Comparison of ENCODE assay signal across 13 cellular contexts in genomic region chr15:90936823-90937222, GRCh38. TPM values are rescaled to one million over a fixed set of nuclear protein-coding genes. Genes with fewer than 3 reads are reported as not detected.
A peak's percentile ranks its signal among the peaks of the same experiment; 100 is the strongest.
DNase-seq lines count a peak whose midpoint lies in the region; ATAC-seq and TF ChIP-seq lines count a peak whose summit lies in the region.
"Had no signal": no experiment of that assay in that cellular context is flagged by ENCODE, and none has a peak within 500 bp of the region (broad histone marks: within the 10 kb centered on the region; RNA-seq: fewer than 3 reads in every experiment).

No MANE protein-coding gene starts in this region.

- H3K36me3 ChIP-seq in BLaER1 treated with 17β-estradiol and CSF1 and Interleukin-3, amounts not matched to agents 10 nM and 100 nM: peaks cover 50 to 60% (median 56%) of the 10 kb centered on the region in 11 experiments
- peaks cover 14% of the 10 kb centered on the region for H3K36me3 ChIP-seq in GM23338 (ENCODE audit: insufficient read depth)

- H3K9me3 ChIP-seq in BLaER1 treated with 17β-estradiol and CSF1 and Interleukin-3, amounts not matched to agents 10 nM and 100 nM (replicated peaks in 1 of 11): no peaks in the 10 kb centered on the region
- H3K9me3 ChIP-seq: HAP-1, lower lobe of right lung had no signal

- TF ChIP-seq CTCF in GM23338 (conservative IDR thresholded peaks at IDR 0.05; ENCODE audit: low read depth in 2 of 2) (no peak), RWPE1 (conservative IDR thresholded peaks at IDR 0.05; ENCODE audit: low read depth) (no peak)

- no peak for ATAC-seq in GM23338
- ATAC-seq in naive B cell (ENCODE audit: low read depth in 2 of 2): no peak
- ATAC-seq: lower lobe of right lung had no signal

- peaks cover 16% of the 10 kb centered on the region for H3K27me3 Mint-ChIP-seq in GM23338 (ENCODE audit: insufficient read depth, low read depth, poor library complexity)
- H3K27me3 Mint-ChIP-seq in activated T-helper 2 cell treated with anti-CD3 and anti-CD28 coated beads, Interferon-gamma antibody, Interleukin-2, Interleukin-4, amounts not matched to agents 10 μg/mL and 5 μg/mL and 100 μg/mL, durations not matched to agents 14 hours and 24 hours and 36 hours (ENCODE audit: low read depth): no peaks in the 10 kb centered on the region
- H3K27me3 Mint-ChIP-seq in naive B cell: no peaks in the 10 kb centered on the region

- CTCF ChIA-PET in RWPE1 (lab: Yijun Ruan, JAX): no interaction called here

- POLR2A ChIA-PET in RWPE1 (lab: Yijun Ruan, JAX; ENCODE audit: low non-redundant PET): no interaction called here

- no peaks in the 10 kb centered on the region for H3K9me3 Mint-ChIP-seq in GM23338
- H3K9me3 Mint-ChIP-seq in activated T-helper 2 cell treated with anti-CD3 and anti-CD28 coated beads, Interferon-gamma antibody, Interleukin-2, Interleukin-4, amounts not matched to agents 10 μg/mL and 5 μg/mL and 100 μg/mL, durations not matched to agents 14 hours and 24 hours and 36 hours: no peaks in the 10 kb centered on the region
- no peaks in the 10 kb centered on the region for H3K9me3 Mint-ChIP-seq in naive B cell

- peak overlapping the region in 9 of 10 experiments; percentile 69 to 84 (median 79); a peak in 14 of 20 replicates for H3K4me3 ChIP-seq in BLaER1 treated with 17β-estradiol and CSF1 and Interleukin-3, amounts not matched to agents 10 nM and 100 nM
- peak overlapping the region; percentile 90; the same call in 1 of the 2 replicates for H3K4me3 ChIP-seq in GM23338

- peak overlapping the region; percentile 86 to 94 (median 88); a peak in 21 of 22 replicates for H3K9ac ChIP-seq in BLaER1 treated with 17β-estradiol and CSF1 and Interleukin-3, amounts not matched to agents 10 nM and 100 nM

- H3K4me1 Mint-ChIP-seq in GM23338 (peaks cover 17% of the 10 kb centered on the region), naive B cell (peaks cover 28 to 32% (median 29%) of the 10 kb centered on the region in 3 donors)
- H3K4me1 Mint-ChIP-seq in activated T-helper 2 cell treated with anti-CD3 and anti-CD28 coated beads, Interferon-gamma antibody, Interleukin-2, Interleukin-4, amounts not matched to agents 10 μg/mL and 5 μg/mL and 100 μg/mL, durations not matched to agents 14 hours and 24 hours and 36 hours (ENCODE audit: low read depth): peaks cover 30% of the 10 kb centered on the region

- peak overlapping the region; percentile 84; the same call in 2 of the 3 replicates for H3K4me3 Mint-ChIP-seq in GM23338
- H3K4me3 Mint-ChIP-seq in activated T-helper 2 cell treated with anti-CD3 and anti-CD28 coated beads, Interferon-gamma antibody, Interleukin-2, Interleukin-4, amounts not matched to agents 10 μg/mL and 5 μg/mL and 100 μg/mL, durations not matched to agents 14 hours and 24 hours and 36 hours (ENCODE audit: low read depth): peak overlapping the region; percentile 89
- peak overlapping the region in 5 of 8 donors; percentile 91 to 97 (median 95) for H3K4me3 Mint-ChIP-seq in naive B cell

- intact Hi-C loops in activated T-helper 2 cell treated with anti-CD3 and anti-CD28 coated beads, Interferon-gamma antibody, Interleukin-2, Interleukin-4, amounts not matched to agents 10 μg/mL and 5 μg/mL and 100 μg/mL, durations not matched to agents 14 hours and 24 hours and 36 hours (cut with micrococcal nuclease): loop anchor here (10.0 kb wide), 1 partner anchor 702 kb away; the partner anchor contains the start of genes CIB1 and GDPGP1

- H2AFZ ChIP-seq in GM23338: no peak overlapping the region

- H3K27ac Mint-ChIP-seq in GM23338 (no peak overlapping the region), naive B cell (peak overlapping the region in 3 of 6 donors; percentile 19 to 91 (median 62))
- H3K27ac Mint-ChIP-seq in activated T-helper 2 cell treated with anti-CD3 and anti-CD28 coated beads, Interferon-gamma antibody, Interleukin-2, Interleukin-4, amounts not matched to agents 10 μg/mL and 5 μg/mL and 100 μg/mL, durations not matched to agents 14 hours and 24 hours and 36 hours: peak overlapping the region; percentile 82

- H4K20me1 ChIP-seq in BLaER1 treated with 17β-estradiol and CSF1 and Interleukin-3, amounts not matched to agents 10 nM and 100 nM: peaks cover 9 to 45% (median 25%) of the 10 kb centered on the region in 11 experiments; a peak in 18 of 22 replicates
- no peaks in the 10 kb centered on the region; the same call in 1 of the 2 replicates for H4K20me1 ChIP-seq in GM23338 (replicated peaks; ENCODE audit: insufficient read depth)

- H3K79me2 ChIP-seq in GM23338 (replicated peaks; ENCODE audit: insufficient read depth): no peaks in the 10 kb centered on the region; the same call in 1 of the 2 replicates

- H3K27ac ChIP-seq in BLaER1 treated with 17β-estradiol and CSF1 and Interleukin-3, amounts not matched to agents 10 nM and 100 nM: no peak overlapping the region
- no peak overlapping the region for H3K27ac ChIP-seq in GM23338 (ENCODE audit: low read depth)
- no peak overlapping the region for H3K27ac ChIP-seq in RWPE1
- H3K27ac ChIP-seq: lower lobe of right lung had no signal

- peaks cover 41 to 61% (median 54%) of the 10 kb centered on the region in 10 experiments for H3K4me1 ChIP-seq in BLaER1 treated with 17β-estradiol and CSF1 and Interleukin-3, amounts not matched to agents 10 nM and 100 nM
- peaks cover 20% of the 10 kb centered on the region for H3K4me1 ChIP-seq in GM23338 (ENCODE audit: insufficient read depth)

- H3K36me3 Mint-ChIP-seq in GM23338 (ENCODE audit: low read depth) (peaks cover 34% of the 10 kb centered on the region), naive B cell (peaks cover 6 to 8% of the 10 kb centered on the region in 2 donors)
- H3K36me3 Mint-ChIP-seq in activated T-helper 2 cell treated with anti-CD3 and anti-CD28 coated beads, Interferon-gamma antibody, Interleukin-2, Interleukin-4, amounts not matched to agents 10 μg/mL and 5 μg/mL and 100 μg/mL, durations not matched to agents 14 hours and 24 hours and 36 hours (ENCODE audit: low read depth): peaks cover 42% of the 10 kb centered on the region

- H3K4me2 ChIP-seq in BLaER1 treated with 17β-estradiol and CSF1 and Interleukin-3, amounts not matched to agents 10 nM and 100 nM: peak overlapping the region; percentile 85 to 100 (median 98)
- 0 out of 2 replicates have a peak overlapping the region, but pooled peaks have one; percentile 100 for H3K4me2 ChIP-seq in GM23338

- H3K27me3 ChIP-seq in BLaER1 treated with 17β-estradiol and CSF1 and Interleukin-3, amounts not matched to agents 10 nM and 100 nM: no peaks in the 10 kb centered on the region
- H3K27me3 ChIP-seq in GM23338 (ENCODE audit: insufficient read depth): peaks cover 10% of the 10 kb centered on the region; the same call in 1 of the 2 replicates

- DNase-seq in GM23338 (ENCODE audit: low spot score) (no peak), naive B cell (no peak), NCI-H446 treated with DMSO at 0.1 percent for 48 hours (lab: John Stamatoyannopoulos, UW) (no peak), RWPE1 (ENCODE audit: low spot score) (no peak)
- DNase-seq in activated T-helper 2 cell treated with anti-CD3 and anti-CD28 coated beads, Interferon-gamma antibody, Interleukin-2, Interleukin-4, amounts not matched to agents 10 μg/mL and 5 μg/mL and 100 μg/mL, durations not matched to agents 14 hours and 24 hours and 36 hours (ENCODE audit: low spot score): no peak
- DNase-seq in stimulated activated CD4-positive, alpha-beta T cell treated with anti-CD3 and anti-CD28 coated beads, Interleukin-4, amount 100 ng/mL, for 1 hour: no peak
- DNase-seq: activated CD8-positive, alpha-beta memory T cell treated with anti-CD3 and anti-CD28 coated beads for 24 hours; lower lobe of right lung; NCI-H1436 treated with DMSO at 0.1 percent for 48 hours; NCI-H69; stimulated activated CD4-positive, alpha-beta T cell treated with anti-CD3 and anti-CD28 coated beads, Interleukin-2, amount 100 ng/mL, for 48 hours had no signal

- H3K9me2 ChIP-seq in GM23338 (ENCODE audit: insufficient read depth): no peaks in the 10 kb centered on the region

- H3F3A ChIP-seq in GM23338 (replicated peaks; ENCODE audit: low read depth): peaks cover 6% of the 10 kb centered on the region; the same call in 1 of the 2 replicates

RNA-seq across cellular contexts. Expression of gene UNC45A, which starts 1.7 kb away (rescaled TPM):
- 86.8 and 87.5 TPM in 2 replicates for total RNA-seq in GM23338 (2014; rRNA removed; shearing (Covaris generic))
- polyA plus RNA-seq in GM23338 (2016; fragmentation: Nextera tagmentation; extraction: Ambion mirVana): 35.9 and 40.2 TPM in 2 replicates
- total RNA-seq in activated T-helper 2 cell treated with anti-CD3 and anti-CD28 coated beads, Interferon-gamma antibody, Interleukin-2, Interleukin-4, amounts not matched to agents 10 μg/mL and 5 μg/mL and 100 μg/mL, durations not matched to agents 14 hours and 24 hours and 36 hours: 74.1 and 75.7 TPM in 2 replicates
- 10 to 100 TPM; 54.9 to 76.1 (median 60.9) TPM for polyA plus RNA-seq in naive B cell (ENCODE audit: low read depth in 6 of 6)

RNA-seq across cellular contexts. Expression of gene HDDC3, which starts 4.5 kb away (rescaled TPM):
- total RNA-seq in GM23338 (2014; rRNA removed; shearing (Covaris generic)): 9.1 and 19.0 TPM in 2 replicates
- 16.0 and 17.4 TPM in 2 replicates for polyA plus RNA-seq in GM23338 (2016; fragmentation: Nextera tagmentation; extraction: Ambion mirVana)
- 38.6 and 43.0 TPM in 2 replicates for total RNA-seq in activated T-helper 2 cell treated with anti-CD3 and anti-CD28 coated beads, Interferon-gamma antibody, Interleukin-2, Interleukin-4, amounts not matched to agents 10 μg/mL and 5 μg/mL and 100 μg/mL, durations not matched to agents 14 hours and 24 hours and 36 hours
- polyA plus RNA-seq in naive B cell (ENCODE audit: low read depth in 6 of 6): 10 to 100 TPM; 24.6 to 39.5 (median 35.0) TPM

RNA-seq across cellular contexts. Expression of gene RCCD1, which starts 17.9 kb away (rescaled TPM):
- total RNA-seq in GM23338 (2014; rRNA removed; shearing (Covaris generic)): 16.4 and 17.1 TPM in 2 replicates
- polyA plus RNA-seq in GM23338 (2016; fragmentation: Nextera tagmentation; extraction: Ambion mirVana): 10.8 and 14.3 TPM in 2 replicates
- total RNA-seq in activated T-helper 2 cell treated with anti-CD3 and anti-CD28 coated beads, Interferon-gamma antibody, Interleukin-2, Interleukin-4, amounts not matched to agents 10 μg/mL and 5 μg/mL and 100 μg/mL, durations not matched to agents 14 hours and 24 hours and 36 hours: 30.1 and 31.0 TPM in 2 replicates
- polyA plus RNA-seq in naive B cell (ENCODE audit: low read depth in 6 of 6): 1 to 10 TPM; 4.0 to 6.6 (median 5.2) TPM

RNA-seq across cellular contexts. Expression of gene MAN2A2, which starts 33.7 kb away (rescaled TPM):
- total RNA-seq in GM23338 (2014; rRNA removed; shearing (Covaris generic)): 3.5 and 17.1 TPM in 2 replicates
- 8.0 and 8.2 TPM in 2 replicates for polyA plus RNA-seq in GM23338 (2016; fragmentation: Nextera tagmentation; extraction: Ambion mirVana)
- total RNA-seq in activated T-helper 2 cell treated with anti-CD3 and anti-CD28 coated beads, Interferon-gamma antibody, Interleukin-2, Interleukin-4, amounts not matched to agents 10 μg/mL and 5 μg/mL and 100 μg/mL, durations not matched to agents 14 hours and 24 hours and 36 hours: 200 and 201 TPM in 2 replicates
- 1 to 10 TPM; 1.4 to 8.9 (median 6.5) TPM for polyA plus RNA-seq in naive B cell (ENCODE audit: low read depth in 6 of 6)

RNA-seq across cellular contexts. Expression of gene FES, which starts 52.5 kb away (rescaled TPM):
- 14.4 and 18.6 TPM in 2 replicates for total RNA-seq in GM23338 (2014; rRNA removed; shearing (Covaris generic))
- polyA plus RNA-seq in GM23338 (2016; fragmentation: Nextera tagmentation; extraction: Ambion mirVana) (2.7 and 3.1 TPM in 2 replicates), naive B cell (ENCODE audit: low read depth in 6 of 6) (10 to 100 TPM in 2 of 6 donors, 1 to 10 TPM in 4; 4.1 to 17.2 (median 7.9) TPM)
- 51.9 and 55.8 TPM in 2 replicates for total RNA-seq in activated T-helper 2 cell treated with anti-CD3 and anti-CD28 coated beads, Interferon-gamma antibody, Interleukin-2, Interleukin-4, amounts not matched to agents 10 μg/mL and 5 μg/mL and 100 μg/mL, durations not matched to agents 14 hours and 24 hours and 36 hours
